8 cellular contexts compared by ENCODE assay signal in the genomic region with DNA sequence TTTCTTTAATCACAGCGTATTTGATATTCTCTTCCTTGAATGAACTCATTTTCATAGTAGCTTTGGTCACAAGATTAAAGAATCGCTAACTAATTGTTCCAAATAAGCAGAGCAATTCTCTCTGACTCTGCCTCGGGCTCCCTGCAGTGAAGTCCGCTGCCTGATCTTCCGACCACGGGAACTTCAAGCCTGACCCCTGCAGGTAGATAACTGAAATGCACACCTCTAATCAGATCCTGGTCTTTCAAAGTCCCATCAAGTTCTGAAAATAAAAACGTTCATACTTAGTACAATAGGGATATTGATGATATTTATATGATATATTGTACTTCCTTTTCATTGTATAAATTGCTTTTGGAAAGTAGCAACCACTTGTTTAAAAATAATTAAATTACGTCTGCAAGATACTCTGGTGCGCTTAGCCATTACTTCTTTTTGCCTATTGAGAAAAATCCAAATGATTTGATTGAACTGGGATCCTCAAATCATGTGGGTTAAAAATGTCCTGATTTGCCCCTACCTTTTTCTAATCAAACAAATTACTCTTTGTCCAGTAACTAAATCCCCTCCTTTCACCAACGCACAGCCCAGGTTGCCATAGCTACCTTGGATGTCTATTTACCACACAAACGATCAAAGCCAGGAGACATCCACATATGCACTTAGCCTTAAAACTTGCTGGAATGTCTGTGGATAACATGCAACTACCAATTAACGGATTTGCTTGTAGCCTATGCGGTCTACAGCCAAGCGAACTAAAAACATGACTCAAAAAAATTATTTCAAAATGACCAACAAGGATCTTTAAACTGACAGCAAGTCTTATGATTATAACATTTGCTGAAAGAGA. TPM values are rescaled to one million over a fixed set of nuclear protein-coding genes. Genes with fewer than 3 reads are reported as not detected.
DNase-seq lines count a peak whose midpoint lies in the region; ATAC-seq and TF ChIP-seq lines count a peak whose summit lies in the region.

No MANE protein-coding gene starts in this region.

- peak overlapping the region; percentile 58 for H3K4me2 ChIP-seq in fibroblast of lung (ENCODE audit: extremely low read depth, insufficient read depth, low read length)

- DNase-seq in COLO668 (lab: John Stamatoyannopoulos, UW; ENCODE audit: unreplicated experiment) (peak; percentile 31), GM19240 (ENCODE audit: insufficient read length, low spot score) (peak; percentile 14), RWPE1 (ENCODE audit: low spot score) (no peak), fibroblast of lung (ENCODE audit: low read depth in 2 of 2) (peak; percentile 71 to 73), T-helper 9 cell (no peak)

- H4K20me1 ChIP-seq in fibroblast of lung (ENCODE audit: control insufficient read depth, extremely low read depth, insufficient read depth, low read length), result no peaks in the 10 kb centered on the region

- H2AFZ ChIP-seq in fibroblast of lung (ENCODE audit: low read length) (no peak overlapping the region), neuron (ENCODE audit: low read depth, low read length) (no peak overlapping the region)

- no peak for TF ChIP-seq EP300 in Ishikawa (IDR thresholded peaks at IDR 0.05; ENCODE audit: borderline replicate concordance)

- H3K4me3 ChIP-seq in fibroblast of lung (replicated peaks in 1 of 4; ENCODE audit: control extremely low read depth in 1 of 4, insufficient read depth in 1 of 4, low read depth in 3 of 4, low read length in 4 of 4), result peak overlapping the region in 2 of 4 experiments; percentile 39 to 67
- peak overlapping the region; percentile 6 for H3K4me3 ChIP-seq in neuron (ENCODE audit: low read length)

- no peaks in the 10 kb centered on the region for H3K36me3 ChIP-seq in fibroblast of lung (ENCODE audit: control insufficient read depth, insufficient read depth, low read length)
- no peaks in the 10 kb centered on the region for H3K36me3 ChIP-seq in neuron (ENCODE audit: insufficient read depth, low read length)

- H3K27ac ChIP-seq in RWPE1, result no peak overlapping the region
- H3K27ac ChIP-seq in fibroblast of lung (ENCODE audit: insufficient read depth, low read length), result peak overlapping the region; percentile 34

- ATAC-seq in GM18498 (IDR thresholded peaks at IDR 0.05; ENCODE audit: unreplicated experiment), result no peak

- H3K4me1 ChIP-seq in fibroblast of lung (ENCODE audit: control insufficient read depth, extremely low read depth, insufficient read depth, low read length) (peaks cover 2% of the 10 kb centered on the region), neuron (ENCODE audit: insufficient read depth, low read length) (peaks cover 42% of the 10 kb centered on the region)

- no peak overlapping the region for H3K9ac ChIP-seq in fibroblast of lung (ENCODE audit: insufficient read depth, low read length)

- H3K27me3 ChIP-seq in fibroblast of lung (ENCODE audit: control insufficient read depth, insufficient read depth, low read length) (no peaks in the 10 kb centered on the region), neuron (ENCODE audit: insufficient read depth, low read length) (no peaks in the 10 kb centered on the region)

- peak; percentile 41 for TF ChIP-seq CTCF in RWPE1 (conservative IDR thresholded peaks at IDR 0.05; ENCODE audit: low read depth)
- peak; percentile 58 to 64 for TF ChIP-seq CTCF in fibroblast of lung (conservative IDR thresholded peaks at IDR 0.05 in 1 of 2, IDR thresholded peaks at IDR 0.05 in 1 of 2; ENCODE audit: low read depth in 1 of 2, low read length in 2 of 2)

- no peaks in the 10 kb centered on the region for H3K9me3 ChIP-seq in fibroblast of lung (ENCODE audit: control insufficient read depth, insufficient read depth, low read depth, low read length)
- H3K9me3 ChIP-seq in neuron (ENCODE audit: low read length), result no peaks in the 10 kb centered on the region

- peak; percentile 56 for TF ChIP-seq RAD21 in Ishikawa (IDR thresholded peaks at IDR 0.05; ENCODE audit: low read depth)

- peaks cover 58% of the 10 kb centered on the region for H3K79me2 ChIP-seq in fibroblast of lung (ENCODE audit: control insufficient read depth, insufficient read depth, low read length)

- CTCF ChIA-PET in RWPE1 (lab: Yijun Ruan, JAX), result interaction anchor here (0.7 kb wide), 1 partner anchor 348 kb away, joined by 4 read pairs; no protein-coding TSS in a partner anchor

- POLR2A ChIA-PET in RWPE1 (lab: Yijun Ruan, JAX; ENCODE audit: low non-redundant PET), result no interaction called here

TF ChIP-seq in Ishikawa, 13 proteins besides CTCF, POLR2A, EP300 and RAD21:
- TF ChIP-seq FOXM1 (IDR thresholded peaks at IDR 0.05; ENCODE audit: borderline replicate concordance, low read depth) (no peak), CEBPB (IDR thresholded peaks at IDR 0.05) (no peak), TAF1 (IDR thresholded peaks at IDR 0.05; ENCODE audit: low read depth) (no peak), YY1 (IDR thresholded peaks at IDR 0.05; ENCODE audit: low read depth) (no peak), NFIC (IDR thresholded peaks at IDR 0.05) (no peak)
- TF ChIP-seq, protein P1, sequence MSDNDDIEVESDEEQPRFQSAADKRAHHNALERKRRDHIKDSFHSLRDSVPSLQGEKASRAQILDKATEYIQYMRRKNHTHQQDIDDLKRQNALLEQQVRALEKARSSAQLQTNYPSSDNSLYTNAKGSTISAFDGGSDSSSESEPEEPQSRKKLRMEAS (IDR thresholded peaks at IDR 0.05), result no peak

RNA-seq across cellular contexts. Expression of gene MID1, which starts 4.2 kb away (rescaled TPM):
- total RNA-seq in fibroblast of lung, result 8.5 and 20.3 TPM in 2 replicates
- 27.3 and 27.7 TPM in 2 replicates for polyA plus RNA-seq in fibroblast of lung
- polyA plus RNA-seq in fibroblast of lung (2012), result 14.3 and 19.3 TPM in 2 replicates
- polyA minus RNA-seq in fibroblast of lung (ENCODE audit: low replicate concordance), result 82.0 and 90.9 TPM in 2 replicates

Comparison
In these comparisons a context has a peak if more than half of its experiments do, and no peak if none do; other contexts are left out.
1. DNase-seq: peak in COLO668 (single experiment), GM19240 (single experiment) and fibroblast of lung (2 of 2); none in RWPE1 (single experiment) and T-helper 9 cell (single experiment).